25 cellular contexts compared by ENCODE assay signal in genomic region chr7:24361001-24361400, GRCh38.
"Had no signal": no experiment of that assay in that cellular context is flagged by ENCODE, and none has a peak within 500 bp of the region (broad histone marks: within the 10 kb centered on the region; RNA-seq: fewer than 3 reads in every experiment).

No MANE protein-coding gene starts in this region.

- H3K27me3 ChIP-seq: colonic mucosa, dorsolateral prefrontal cortex, esophagus muscularis mucosa, esophagus squamous epithelium, gastrocnemius medialis, gastroesophageal sphincter, heart left ventricle, heart right ventricle had no signal

- H3K9me3 ChIP-seq: colonic mucosa, esophagus muscularis mucosa, esophagus squamous epithelium, gastrocnemius medialis, gastroesophageal sphincter, heart left ventricle, heart right ventricle had no signal

- H3K27ac ChIP-seq: colonic mucosa, coronary artery, dorsolateral prefrontal cortex, epithelial cell of prostate, esophagus muscularis mucosa, esophagus squamous epithelium, foreskin keratinocyte, gastrocnemius medialis, gastroesophageal sphincter, heart left ventricle, heart right ventricle had no signal

- H3K36me3 ChIP-seq: colonic mucosa, esophagus muscularis mucosa, esophagus squamous epithelium, gastrocnemius medialis, gastroesophageal sphincter, heart left ventricle, heart right ventricle had no signal

- ATAC-seq: effector memory CD8-positive, alpha-beta T cell; esophagus mucosa; foreskin keratinocyte; gastrocnemius medialis; gastroesophageal sphincter; heart left ventricle; heart right ventricle had no signal

- H3K27me3 Mint-ChIP-seq: dendritic cell treated with granulocyte-macrophage colony-stimulating factor and Interleukin-4, amounts not matched to agents 40 ng/mL and 50 ng/mL, for 4 days had no signal

- DNase-seq: colonic mucosa; cortex of kidney; dermis blood vessel endothelial cell; dorsolateral prefrontal cortex; effector CD4-positive, alpha-beta T cell; effector CD8-positive, alpha-beta T cell; effector memory CD4-positive, alpha-beta T cell; effector memory CD8-positive, alpha-beta T cell; endodermal cell; erythroblast; esophagus squamous epithelium; foreskin fibroblast; foreskin keratinocyte; foreskin melanocyte; gastrocnemius medialis; glutamatergic neuron; head of caudate nucleus; heart left ventricle; heart right ventricle had no signal

- H3K4me1 Mint-ChIP-seq: endodermal cell had no signal

- H3K4me3 ChIP-seq: colonic mucosa, coronary artery, dorsolateral prefrontal cortex, esophagus muscularis mucosa, esophagus squamous epithelium, gastrocnemius medialis, gastroesophageal sphincter, heart left ventricle, heart right ventricle had no signal

- H3K4me3 Mint-ChIP-seq: dendritic cell treated with granulocyte-macrophage colony-stimulating factor and Interleukin-4, amounts not matched to agents 40 ng/mL and 50 ng/mL, for 4 days; effector memory CD8-positive, alpha-beta T cell; endodermal cell had no signal

- H3K27ac Mint-ChIP-seq: dendritic cell treated with granulocyte-macrophage colony-stimulating factor and Interleukin-4, amounts not matched to agents 40 ng/mL and 50 ng/mL, for 4 days; effector memory CD8-positive, alpha-beta T cell; endodermal cell had no signal
